8 cellular contexts compared by ENCODE assay signal in genomic region chr5:170633235-170634041, GRCh38.
DNase-seq lines count a peak whose midpoint lies in the region; TF ChIP-seq lines count a peak whose summit lies in the region.

No MANE protein-coding gene starts in this region.

- no peaks in the 10 kb centered on the region for H3K36me3 ChIP-seq in spleen

- intact Hi-C loops in CD14-positive monocyte (cut with micrococcal nuclease) (loop anchor here (2.0 to 10.0 kb wide), 3 partner anchors 199 to 409 kb away; no protein-coding TSS in a partner anchor), spleen (cut with DNase I; ENCODE audit: low total_unique reads) (loop anchor here (5.0 kb wide), 1 partner anchor 196 kb away; no protein-coding TSS in a partner anchor)

- H3K27me3 Mint-ChIP-seq in CD14-positive monocyte (ENCODE audit: low read depth in 3 of 3): peaks cover 12 to 27% (median 21%) of the 10 kb centered on the region in 3 donors

- peaks cover 20% of the 10 kb centered on the region for H3K4me1 Mint-ChIP-seq in CD14-positive monocyte

- H3K9me3 ChIP-seq in spleen: no peaks in the 10 kb centered on the region

- H3K4me3 Mint-ChIP-seq in CD14-positive monocyte: peak overlapping the region; percentile 52 to 76

- TF ChIP-seq CTCF in CD14-positive monocyte (IDR thresholded peaks at IDR 0.05): peak; percentile 59
- peak in 7 of 11 experiments; percentile 1 to 94 (median 36) for TF ChIP-seq CTCF in spleen (IDR thresholded peaks at IDR 0.05 in 8 of 11, conservative IDR thresholded peaks at IDR 0.05 in 3 of 11)

- H3K36me3 Mint-ChIP-seq in CD14-positive monocyte: no peaks in the 10 kb centered on the region

- H3K27ac ChIP-seq in spleen: peak overlapping the region; percentile 27 to 80 (median 74)

- H3K4me3 ChIP-seq in spleen: peak overlapping the region in 2 of 8 donors; percentile 22 to 51

- peaks cover 5 to 40% (median 24%) of the 10 kb centered on the region in 6 donors for H3K4me1 ChIP-seq in spleen

- DNase-seq in CD14-positive monocyte (ENCODE audit: low spot score) (no peak), H4 (ENCODE audit: low spot score) (peak; percentile 76), OCI-M2 (lab: John Stamatoyannopoulos, UW; ENCODE audit: unreplicated experiment) (peak; percentile 68), cerebellum (ENCODE audit: low spot score) (peak; percentile 38), kidney tubule cell (ENCODE audit: low spot score) (peak; percentile 84), spleen (peak; percentile 50)
- no peak for DNase-seq in stimulated activated CD4-positive, alpha-beta T cell treated with anti-CD3 and anti-CD28 coated beads, Interleukin-2, amount 100 ng/mL, for 24 hours
- no peak for DNase-seq in activated CD4-positive, alpha-beta T cell treated with anti-CD3 and anti-CD28 coated beads, Interleukin-2, amount 50 U/mL, for 4 hours

- H3K27ac Mint-ChIP-seq in CD14-positive monocyte: peak overlapping the region in 3 of 7 donors; percentile 39 to 75 (median 58)

- WGBS in spleen, 5 donors: 3 to 5% (median 4%) methylated on average over 12 to 18 of the region's 24 CpGs

- TF ChIP-seq POLR2A in spleen (IDR thresholded peaks at IDR 0.05): no peak

- H3K27me3 ChIP-seq in spleen (replicated peaks in 1 of 7): peaks cover 0 to 21% (median 0%) of the 10 kb centered on the region in 7 donors

- H3K9me3 Mint-ChIP-seq in CD14-positive monocyte: no peaks in the 10 kb centered on the region

Comparison
In these comparisons a context has a peak if more than half of its experiments do, and no peak if none do; other contexts are left out.
1. DNase-seq: peak in H4 (single experiment), OCI-M2 (single experiment), cerebellum (single experiment), kidney tubule cell (single experiment) and spleen (single experiment); none in CD14-positive monocyte (single experiment), stimulated activated CD4-positive, alpha-beta T cell treated with anti-CD3 and anti-CD28 coated beads, Interleukin-2, amount 100 ng/mL, for 24 hours (0 of 2) and activated CD4-positive, alpha-beta T cell treated with anti-CD3 and anti-CD28 coated beads, Interleukin-2, amount 50 U/mL, for 4 hours (0 of 2).